Comparison of ENCODE assay signal across 26 cellular contexts in the genomic region with DNA sequence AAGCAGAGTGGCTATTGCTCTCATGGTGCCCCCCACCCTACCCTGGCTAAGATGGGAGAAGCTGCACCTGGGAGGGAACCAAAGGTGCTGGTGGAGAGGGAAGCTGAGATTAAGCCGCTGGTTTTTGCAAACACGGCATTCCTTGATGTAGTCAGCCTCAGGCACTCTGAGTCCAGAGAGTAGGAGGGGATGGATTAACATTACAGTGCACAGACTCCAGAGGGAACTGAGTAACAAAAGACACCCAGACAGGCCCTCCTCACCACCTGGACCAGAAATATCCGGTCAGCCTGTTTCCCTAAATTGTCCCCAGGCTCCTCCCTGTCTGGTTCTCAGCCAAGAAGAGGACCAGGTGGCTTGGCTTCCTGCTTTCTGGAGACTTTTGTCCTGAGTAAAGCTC. TPM values are rescaled to one million over a fixed set of nuclear protein-coding genes. Genes with fewer than 3 reads are reported as not detected.
DNase-seq lines count a peak whose midpoint lies in the region; TF ChIP-seq lines count a peak whose summit lies in the region.
"Had no signal": no experiment of that assay in that cellular context is flagged by ENCODE, and none has a peak within 500 bp of the region (broad histone marks: within the 10 kb centered on the region; RNA-seq: fewer than 3 reads in every experiment).

No MANE protein-coding gene starts in this region.

- peak; percentile 70 for DNase-seq in DMS153 (lab: John Stamatoyannopoulos, UW)
- peak; percentile 39 for DNase-seq in H7
- DNase-seq in NCI-H69 (lab: John Stamatoyannopoulos, UW): peak; percentile 69
- DNase-seq in endothelial cell (ENCODE audit: low spot score): no peak
- no peak for DNase-seq in stimulated activated CD4-positive, alpha-beta T cell treated with anti-CD3 and anti-CD28 coated beads, Interleukin-4, amount 100 ng/mL, for 24 hours
- DNase-seq in retina: no peak
- no peak for DNase-seq in A172 (ENCODE audit: low spot score)
- DNase-seq: activated CD4-positive, alpha-beta T cell treated with anti-CD3 and anti-CD28 coated beads for 1 hour; activated CD8-positive, alpha-beta T cell treated with anti-CD3 and anti-CD28 coated beads for 36 hours; activated gamma-delta T cell; dorsolateral prefrontal cortex; GDM1; HCEC 1CT; kidney glomerular epithelial cell; lower lobe of right lung; mucosa of descending colon; NCI-H1048; NCI-H2171; Peyer's patch; right cardiac atrium; SJCRH30; stimulated activated naive CD8-positive, alpha-beta T cell treated with anti-CD3 and anti-CD28 coated beads, Interleukin-15, Interleukin-2, amounts not matched to agents 100 U/mL and 50 U/mL, for 24 hours; T-cell had no signal

- H3K9me3 Mint-ChIP-seq in endothelial cell (ENCODE audit: unreplicated experiment): no peaks in the 10 kb centered on the region
- H3K9me3 Mint-ChIP-seq: activated CD8-positive, alpha-beta T cell treated with anti-CD3 and anti-CD28 coated beads for 36 hours; T-cell had no signal

- no peaks in the 10 kb centered on the region for H3K27me3 ChIP-seq in H7 (ENCODE audit: control insufficient read depth, insufficient read depth, low read length)
- H3K27me3 ChIP-seq: Peyer's patch had no signal

- H3K27ac Mint-ChIP-seq in endothelial cell (ENCODE audit: unreplicated experiment): peak overlapping the region; percentile 52
- H3K27ac Mint-ChIP-seq: activated CD8-positive, alpha-beta T cell treated with anti-CD3 and anti-CD28 coated beads for 36 hours; nephron; T-cell had no signal

- H3K4me3 Mint-ChIP-seq in endothelial cell (ENCODE audit: unreplicated experiment): no peak overlapping the region
- H3K4me3 Mint-ChIP-seq: activated CD8-positive, alpha-beta T cell treated with anti-CD3 and anti-CD28 coated beads for 36 hours; CD14-positive monocyte; nephron; T-cell had no signal

- no peak for TF ChIP-seq CTCF in endothelial cell (IDR thresholded peaks at IDR 0.05; ENCODE audit: unreplicated experiment)

- no peak overlapping the region for H3K4me3 ChIP-seq in H7 (ENCODE audit: insufficient read depth, low read depth, low read length)
- H3K4me3 ChIP-seq: dorsolateral prefrontal cortex, lower lobe of right lung, mucosa of descending colon, Peyer's patch, SJCRH30, thoracic aorta had no signal

- no peaks in the 10 kb centered on the region for H3K36me3 ChIP-seq in H7 (replicated peaks; ENCODE audit: control insufficient read depth, insufficient read depth, low read length)
- H3K36me3 ChIP-seq: lower lobe of right lung, Peyer's patch, SJCRH30, thoracic aorta had no signal

- peaks cover 5% of the 10 kb centered on the region for H3K27me3 Mint-ChIP-seq in endothelial cell (ENCODE audit: unreplicated experiment)

- H3K4me1 Mint-ChIP-seq in endothelial cell (ENCODE audit: unreplicated experiment): peaks cover 26% of the 10 kb centered on the region
- H3K4me1 Mint-ChIP-seq: nephron, T-cell had no signal

- H3K36me3 Mint-ChIP-seq in endothelial cell (ENCODE audit: low read depth, unreplicated experiment): peaks cover 4% of the 10 kb centered on the region
- H3K36me3 Mint-ChIP-seq: CD14-positive monocyte, T-cell had no signal

RNA-seq across cellular contexts. Expression of a gene that starts 28.9 kb away (rescaled TPM):
- total RNA-seq in H7 (2014; rRNA removed; shearing (Covaris generic)): 0.03 and 0.04 TPM in 2 replicates
- total RNA-seq in endothelial cell (ENCODE audit: unreplicated experiment): 0.44 TPM
- total RNA-seq in A172 (2014; rRNA removed; shearing (Covaris generic)): not detected in 2 replicates
- total RNA-seq: thoracic aorta had no signal

Comparison
In these comparisons a context has a peak if more than half of its experiments do, and no peak if none do; other contexts are left out.
1. DNase-seq: peak in DMS153 (single experiment), H7 (single experiment) and NCI-H69 (single experiment); none in endothelial cell (single experiment), stimulated activated CD4-positive, alpha-beta T cell treated with anti-CD3 and anti-CD28 coated beads, Interleukin-4, amount 100 ng/mL, for 24 hours (single experiment), retina (single experiment) and A172 (single experiment).